Comparison of ENCODE assay signal across 1 cellular context in the genomic region with DNA sequence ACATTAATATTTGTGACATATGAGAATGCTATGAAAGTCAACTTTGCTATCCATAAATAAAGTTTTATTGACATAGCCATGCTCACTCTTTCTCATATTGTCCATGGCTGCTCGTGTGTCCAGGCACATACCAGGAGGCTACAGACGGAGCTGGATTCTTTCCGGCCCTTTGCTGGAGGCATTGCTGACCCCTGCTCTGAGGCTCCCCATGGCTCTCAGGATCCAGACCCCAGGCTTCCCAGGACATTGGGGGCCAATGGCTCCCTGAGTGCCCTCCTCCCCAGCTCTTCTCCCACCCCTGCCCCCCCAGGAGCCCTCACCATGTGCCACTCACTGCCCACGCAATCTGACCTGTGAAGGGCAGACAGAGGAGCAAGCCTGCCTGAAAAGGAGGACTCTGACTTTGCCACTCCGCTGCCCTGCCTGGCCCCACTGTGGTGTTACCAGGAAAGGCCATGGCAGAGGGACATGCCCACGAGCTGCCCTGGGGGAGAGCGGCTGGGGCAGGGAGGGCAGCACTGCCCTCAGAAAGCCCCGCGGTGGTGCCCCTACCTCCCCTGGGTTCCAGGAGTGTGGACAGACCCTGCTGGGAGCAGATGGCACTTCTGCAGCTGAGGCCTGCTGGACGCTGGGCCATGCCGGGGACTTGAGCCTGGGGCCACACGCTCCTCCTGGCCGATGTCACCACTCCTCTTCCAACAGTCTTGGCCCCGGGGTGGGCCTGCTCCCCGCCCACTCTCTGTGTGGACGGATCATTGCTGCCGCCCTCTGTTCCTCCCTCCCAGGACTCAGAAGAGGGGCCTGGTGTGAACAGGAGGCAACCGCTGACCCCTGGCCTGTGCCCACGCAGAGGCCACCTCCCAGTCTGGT.
TF ChIP-seq lines count a peak whose summit lies in the region.

No MANE protein-coding gene starts in this region.

TF ChIP-seq in GM12878, 131 proteins besides CTCF, POLR2A, EP300 and RAD21:
- TF ChIP-seq, protein P1, sequence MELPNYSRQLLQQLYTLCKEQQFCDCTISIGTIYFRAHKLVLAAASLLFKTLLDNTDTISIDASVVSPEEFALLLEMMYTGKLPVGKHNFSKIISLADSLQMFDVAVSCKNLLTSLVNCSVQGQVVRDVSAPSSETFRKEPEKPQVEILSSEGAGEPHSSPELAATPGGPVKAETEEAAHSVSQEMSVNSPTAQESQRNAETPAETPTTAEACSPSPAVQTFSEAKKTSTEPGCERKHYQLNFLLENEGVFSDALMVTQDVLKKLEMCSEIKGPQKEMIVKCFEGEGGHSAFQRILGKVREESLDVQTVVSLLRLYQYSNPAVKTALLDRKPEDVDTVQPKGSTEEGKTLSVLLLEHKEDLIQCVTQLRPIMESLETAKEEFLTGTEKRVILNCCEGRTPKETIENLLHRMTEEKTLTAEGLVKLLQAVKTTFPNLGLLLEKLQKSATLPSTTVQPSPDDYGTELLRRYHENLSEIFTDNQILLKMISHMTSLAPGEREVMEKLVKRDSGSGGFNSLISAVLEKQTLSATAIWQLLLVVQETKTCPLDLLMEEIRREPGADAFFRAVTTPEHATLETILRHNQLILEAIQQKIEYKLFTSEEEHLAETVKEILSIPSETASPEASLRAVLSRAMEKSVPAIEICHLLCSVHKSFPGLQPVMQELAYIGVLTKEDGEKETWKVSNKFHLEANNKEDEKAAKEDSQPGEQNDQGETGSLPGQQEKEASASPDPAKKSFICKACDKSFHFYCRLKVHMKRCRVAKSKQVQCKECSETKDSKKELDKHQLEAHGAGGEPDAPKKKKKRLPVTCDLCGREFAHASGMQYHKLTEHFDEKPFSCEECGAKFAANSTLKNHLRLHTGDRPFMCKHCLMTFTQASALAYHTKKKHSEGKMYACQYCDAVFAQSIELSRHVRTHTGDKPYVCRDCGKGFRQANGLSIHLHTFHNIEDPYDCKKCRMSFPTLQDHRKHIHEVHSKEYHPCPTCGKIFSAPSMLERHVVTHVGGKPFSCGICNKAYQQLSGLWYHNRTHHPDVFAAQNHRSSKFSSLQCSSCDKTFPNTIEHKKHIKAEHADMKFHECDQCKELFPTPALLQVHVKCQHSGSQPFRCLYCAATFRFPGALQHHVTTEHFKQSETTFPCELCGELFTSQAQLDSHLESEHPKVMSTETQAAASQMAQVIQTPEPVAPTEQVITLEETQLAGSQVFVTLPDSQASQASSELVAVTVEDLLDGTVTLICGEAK (IDR thresholded peaks at IDR 0.05; ENCODE audit: borderline replicate concordance), result peak; percentile 58
- TF ChIP-seq EGR1 (IDR thresholded peaks at IDR 0.05; ENCODE audit: borderline replicate concordance in 1 of 2, low read depth in 2 of 2, low read length in 2 of 2) (no peak), MTA2 (IDR thresholded peaks at IDR 0.05; ENCODE audit: low read depth) (no peak)
